In genomic region chr13:96052655-96053002, GRCh38 we compare ENCODE assay signal across 1 cellular context.
TF ChIP-seq lines count a peak whose summit lies in the region.

No MANE protein-coding gene starts in this region.

TF ChIP-seq in GM12878, 131 proteins besides CTCF, POLR2A, EP300 and RAD21 (continues in another document):
- TF ChIP-seq ZBTB40 (IDR thresholded peaks at IDR 0.05; ENCODE audit: borderline replicate concordance), result no peak
- TF ChIP-seq ATF7 (IDR thresholded peaks at IDR 0.05; ENCODE audit: low read depth), result peak; percentile 98
- TF ChIP-seq KLF5 (IDR thresholded peaks at IDR 0.05; ENCODE audit: partially characterized antibody), result no peak
- TF ChIP-seq RELA (IDR thresholded peaks at IDR 0.05; ENCODE audit: borderline replicate concordance, partially characterized antibody), result no peak
- no peak for TF ChIP-seq RBBP5 (conservative IDR thresholded peaks at IDR 0.05)
- TF ChIP-seq TBL1XR1 (IDR thresholded peaks at IDR 0.05; ENCODE audit: low read depth, low read length), result no peak
- 0 out of 2 replicates have a peak, but pooled peaks have one; percentile 60 for TF ChIP-seq PRDM15 (CRISPR knock-in tag; IDR thresholded peaks at IDR 0.05)
- TF ChIP-seq NFIC (IDR thresholded peaks at IDR 0.05; ENCODE audit: low read depth, low read length), result no peak
- no peak for TF ChIP-seq NBN (IDR thresholded peaks at IDR 0.05)
- no peak for TF ChIP-seq SKIL (IDR thresholded peaks at IDR 0.05; ENCODE audit: low read depth, poor library complexity, severe bottlenecking)
- TF ChIP-seq JUNB (IDR thresholded peaks at IDR 0.05), result 0 out of 2 replicates have a peak, but pooled peaks have one; percentile 12
- no peak for TF ChIP-seq BMI1 (IDR thresholded peaks at IDR 0.05; ENCODE audit: borderline replicate concordance)
- no peak for TF ChIP-seq NKRF (conservative IDR thresholded peaks at IDR 0.05)
- TF ChIP-seq ZNF592 (IDR thresholded peaks at IDR 0.05), result no peak
- no peak for TF ChIP-seq TCF7 (IDR thresholded peaks at IDR 0.05; ENCODE audit: borderline replicate concordance)
- peak; percentile 91 for TF ChIP-seq CREB1 (IDR thresholded peaks at IDR 0.05; ENCODE audit: low read depth)
- no peak for TF ChIP-seq MEF2B (IDR thresholded peaks at IDR 0.05; ENCODE audit: partially characterized antibody, poor library complexity, severe bottlenecking)
- no peak for TF ChIP-seq ASH2L (IDR thresholded peaks at IDR 0.05; ENCODE audit: borderline replicate concordance, low read depth)
- TF ChIP-seq SRF (IDR thresholded peaks at IDR 0.05; ENCODE audit: low read depth in 2 of 2, low read length in 2 of 2), result no peak
- peak; percentile 9; the same call in 1 of the 2 replicates for TF ChIP-seq EED (IDR thresholded peaks at IDR 0.05; ENCODE audit: low read depth)
- TF ChIP-seq RELB (IDR thresholded peaks at IDR 0.05; ENCODE audit: low read depth), result 0 out of 2 replicates have a peak, but pooled peaks have one; percentile 20
- no peak for TF ChIP-seq SIX5 (IDR thresholded peaks at IDR 0.05; ENCODE audit: low read depth, low read length, severe bottlenecking)
- no peak for TF ChIP-seq IKZF1 (conservative IDR thresholded peaks at IDR 0.05)
- no peak for TF ChIP-seq NFYA (IDR thresholded peaks at IDR 0.05; ENCODE audit: borderline replicate concordance, low read depth, low read length)
- TF ChIP-seq SUZ12 (IDR thresholded peaks at IDR 0.05; ENCODE audit: unreplicated experiment), result no peak
- 0 out of 2 replicates have a peak, but pooled peaks have one; percentile 11 for TF ChIP-seq NR2F1 (conservative IDR thresholded peaks at IDR 0.05)
- no peak for TF ChIP-seq GABPA (IDR thresholded peaks at IDR 0.05; ENCODE audit: low read depth)
- no peak for TF ChIP-seq CHD2 (IDR thresholded peaks at IDR 0.05; ENCODE audit: borderline replicate concordance, low read depth, low read length)
- no peak for TF ChIP-seq REST (IDR thresholded peaks at IDR 0.05; ENCODE audit: low read depth, low read length)
- TF ChIP-seq KDM1A (IDR thresholded peaks at IDR 0.05; ENCODE audit: borderline replicate concordance), result no peak
